Comparison of ENCODE assay signal across 1 cellular context in the genomic region with DNA sequence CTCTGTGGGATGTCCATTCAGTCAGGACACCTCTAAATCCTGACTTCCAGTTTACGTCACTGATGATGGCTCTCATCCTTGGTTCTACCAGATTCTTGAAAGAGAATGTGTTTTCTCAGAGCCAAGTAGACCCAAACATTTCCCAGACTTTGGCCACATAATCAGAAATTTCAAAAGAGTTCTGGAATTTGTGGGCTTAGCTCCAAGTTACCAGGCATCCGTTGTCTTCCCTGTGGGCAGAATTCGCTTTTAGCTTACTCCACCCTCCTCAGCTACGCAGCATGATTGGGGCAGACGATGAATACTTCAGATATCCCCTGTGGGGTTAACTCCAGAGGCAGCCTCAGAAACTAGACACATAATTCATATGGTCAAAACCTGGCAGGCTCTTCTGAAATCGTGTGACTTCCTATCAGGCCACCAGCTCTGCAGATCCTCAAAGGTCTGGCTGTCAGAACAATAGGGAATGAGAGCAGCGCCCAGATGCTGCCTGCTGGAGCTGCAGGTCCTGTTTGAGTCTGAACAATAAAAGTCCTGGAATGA.
TF ChIP-seq lines count a peak whose summit lies in the region.

No MANE protein-coding gene starts in this region.

TF ChIP-seq in K562, 482 proteins besides CTCF, POLR2A, EP300 and RAD21 (continued from another document):
- TF ChIP-seq, protein P1, sequence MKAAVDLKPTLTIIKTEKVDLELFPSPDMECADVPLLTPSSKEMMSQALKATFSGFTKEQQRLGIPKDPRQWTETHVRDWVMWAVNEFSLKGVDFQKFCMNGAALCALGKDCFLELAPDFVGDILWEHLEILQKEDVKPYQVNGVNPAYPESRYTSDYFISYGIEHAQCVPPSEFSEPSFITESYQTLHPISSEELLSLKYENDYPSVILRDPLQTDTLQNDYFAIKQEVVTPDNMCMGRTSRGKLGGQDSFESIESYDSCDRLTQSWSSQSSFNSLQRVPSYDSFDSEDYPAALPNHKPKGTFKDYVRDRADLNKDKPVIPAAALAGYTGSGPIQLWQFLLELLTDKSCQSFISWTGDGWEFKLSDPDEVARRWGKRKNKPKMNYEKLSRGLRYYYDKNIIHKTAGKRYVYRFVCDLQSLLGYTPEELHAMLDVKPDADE (conservative IDR thresholded peaks at IDR 0.05; ENCODE audit: control insufficient read depth, low read depth, low read length): no peak
- TF ChIP-seq GABPB1 (CRISPR knock-in tag; IDR thresholded peaks at IDR 0.05) (no peak), RUNX1 (IDR thresholded peaks at IDR 0.05; ENCODE audit: low read depth) (no peak), MEIS2 (IDR thresholded peaks at IDR 0.05; ENCODE audit: partially characterized antibody) (peak; percentile 68), ASH1L (IDR thresholded peaks at IDR 0.05; ENCODE audit: borderline replicate concordance, low read depth, partially characterized antibody) (no peak), ZNF23 (CRISPR knock-in tag; IDR thresholded peaks at IDR 0.05) (no peak), RREB1 (CRISPR knock-in tag; IDR thresholded peaks at IDR 0.05) (no peak), EHMT2 (IDR thresholded peaks at IDR 0.05) (no peak), POLR2AphosphoS5 (IDR thresholded peaks at IDR 0.05; ENCODE audit: control insufficient read depth, insufficient read depth, low read depth, low read length) (no peak), BRCA1 (IDR thresholded peaks at IDR 0.05) (no peak), BRCA1 (CRISPR knock-in tag; IDR thresholded peaks at IDR 0.05) (no peak), L3MBTL2 (IDR thresholded peaks at IDR 0.05) (no peak), TSHZ1 (CRISPR knock-in tag; IDR thresholded peaks at IDR 0.05) (no peak), KDM4B (IDR thresholded peaks at IDR 0.05; ENCODE audit: borderline replicate concordance in 2 of 2, low read depth in 1 of 2) (no peak), ZNF253 (CRISPR knock-in tag; conservative IDR thresholded peaks at IDR 0.05) (no peak), PBX2 (CRISPR knock-in tag; IDR thresholded peaks at IDR 0.05; ENCODE audit: low read depth) (no peak), PBX2 (tag; conservative IDR thresholded peaks at IDR 0.05; ENCODE audit: low read depth) (peak; percentile 87), POLR2G (IDR thresholded peaks at IDR 0.05; ENCODE audit: low read depth, low read length) (no peak)
- TF ChIP-seq, protein P2, sequence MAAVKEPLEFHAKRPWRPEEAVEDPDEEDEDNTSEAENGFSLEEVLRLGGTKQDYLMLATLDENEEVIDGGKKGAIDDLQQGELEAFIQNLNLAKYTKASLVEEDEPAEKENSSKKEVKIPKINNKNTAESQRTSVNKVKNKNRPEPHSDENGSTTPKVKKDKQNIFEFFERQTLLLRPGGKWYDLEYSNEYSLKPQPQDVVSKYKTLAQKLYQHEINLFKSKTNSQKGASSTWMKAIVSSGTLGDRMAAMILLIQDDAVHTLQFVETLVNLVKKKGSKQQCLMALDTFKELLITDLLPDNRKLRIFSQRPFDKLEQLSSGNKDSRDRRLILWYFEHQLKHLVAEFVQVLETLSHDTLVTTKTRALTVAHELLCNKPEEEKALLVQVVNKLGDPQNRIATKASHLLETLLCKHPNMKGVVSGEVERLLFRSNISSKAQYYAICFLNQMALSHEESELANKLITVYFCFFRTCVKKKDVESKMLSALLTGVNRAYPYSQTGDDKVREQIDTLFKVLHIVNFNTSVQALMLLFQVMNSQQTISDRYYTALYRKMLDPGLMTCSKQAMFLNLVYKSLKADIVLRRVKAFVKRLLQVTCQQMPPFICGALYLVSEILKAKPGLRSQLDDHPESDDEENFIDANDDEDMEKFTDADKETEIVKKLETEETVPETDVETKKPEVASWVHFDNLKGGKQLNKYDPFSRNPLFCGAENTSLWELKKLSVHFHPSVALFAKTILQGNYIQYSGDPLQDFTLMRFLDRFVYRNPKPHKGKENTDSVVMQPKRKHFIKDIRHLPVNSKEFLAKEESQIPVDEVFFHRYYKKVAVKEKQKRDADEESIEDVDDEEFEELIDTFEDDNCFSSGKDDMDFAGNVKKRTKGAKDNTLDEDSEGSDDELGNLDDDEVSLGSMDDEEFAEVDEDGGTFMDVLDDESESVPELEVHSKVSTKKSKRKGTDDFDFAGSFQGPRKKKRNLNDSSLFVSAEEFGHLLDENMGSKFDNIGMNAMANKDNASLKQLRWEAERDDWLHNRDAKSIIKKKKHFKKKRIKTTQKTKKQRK (IDR thresholded peaks at IDR 0.05; ENCODE audit: borderline replicate concordance, low read depth, low read length): no peak
- TF ChIP-seq, protein P3, sequence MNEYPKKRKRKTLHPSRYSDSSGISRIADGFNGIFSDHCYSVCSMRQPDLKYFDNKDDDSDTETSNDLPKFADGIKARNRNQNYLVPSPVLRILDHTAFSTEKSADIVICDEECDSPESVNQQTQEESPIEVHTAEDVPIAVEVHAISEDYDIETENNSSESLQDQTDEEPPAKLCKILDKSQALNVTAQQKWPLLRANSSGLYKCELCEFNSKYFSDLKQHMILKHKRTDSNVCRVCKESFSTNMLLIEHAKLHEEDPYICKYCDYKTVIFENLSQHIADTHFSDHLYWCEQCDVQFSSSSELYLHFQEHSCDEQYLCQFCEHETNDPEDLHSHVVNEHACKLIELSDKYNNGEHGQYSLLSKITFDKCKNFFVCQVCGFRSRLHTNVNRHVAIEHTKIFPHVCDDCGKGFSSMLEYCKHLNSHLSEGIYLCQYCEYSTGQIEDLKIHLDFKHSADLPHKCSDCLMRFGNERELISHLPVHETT (CRISPR knock-in tag; conservative IDR thresholded peaks at IDR 0.05 in 1 of 2, IDR thresholded peaks at IDR 0.05 in 1 of 2): no peak
- TF ChIP-seq, protein P4, sequence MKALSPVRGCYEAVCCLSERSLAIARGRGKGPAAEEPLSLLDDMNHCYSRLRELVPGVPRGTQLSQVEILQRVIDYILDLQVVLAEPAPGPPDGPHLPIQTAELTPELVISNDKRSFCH (CRISPR knock-in tag; IDR thresholded peaks at IDR 0.05): no peak
- TF ChIP-seq, protein P4 (tag; IDR thresholded peaks at IDR 0.05): no peak
- TF ChIP-seq, protein P5, sequence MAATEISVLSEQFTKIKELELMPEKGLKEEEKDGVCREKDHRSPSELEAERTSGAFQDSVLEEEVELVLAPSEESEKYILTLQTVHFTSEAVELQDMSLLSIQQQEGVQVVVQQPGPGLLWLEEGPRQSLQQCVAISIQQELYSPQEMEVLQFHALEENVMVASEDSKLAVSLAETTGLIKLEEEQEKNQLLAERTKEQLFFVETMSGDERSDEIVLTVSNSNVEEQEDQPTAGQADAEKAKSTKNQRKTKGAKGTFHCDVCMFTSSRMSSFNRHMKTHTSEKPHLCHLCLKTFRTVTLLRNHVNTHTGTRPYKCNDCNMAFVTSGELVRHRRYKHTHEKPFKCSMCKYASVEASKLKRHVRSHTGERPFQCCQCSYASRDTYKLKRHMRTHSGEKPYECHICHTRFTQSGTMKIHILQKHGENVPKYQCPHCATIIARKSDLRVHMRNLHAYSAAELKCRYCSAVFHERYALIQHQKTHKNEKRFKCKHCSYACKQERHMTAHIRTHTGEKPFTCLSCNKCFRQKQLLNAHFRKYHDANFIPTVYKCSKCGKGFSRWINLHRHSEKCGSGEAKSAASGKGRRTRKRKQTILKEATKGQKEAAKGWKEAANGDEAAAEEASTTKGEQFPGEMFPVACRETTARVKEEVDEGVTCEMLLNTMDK (IDR thresholded peaks at IDR 0.05; ENCODE audit: borderline replicate concordance, insufficient read depth, low read depth, low read length, poor library complexity, severe bottlenecking): no peak
